ENCODE assay signal across 26 cellular contexts in genomic region chr11:1428762-1429316, GRCh38. TPM values are rescaled to one million over a fixed set of nuclear protein-coding genes. Genes with fewer than 3 reads are reported as not detected.
DNase-seq lines count a peak whose midpoint lies in the region; ATAC-seq, FAIRE-seq and TF ChIP-seq lines count a peak whose summit lies in the region.
"Had no signal": no experiment of that assay in that cellular context is flagged by ENCODE, and none has a peak within 500 bp of the region (broad histone marks: within the 10 kb centered on the region; RNA-seq: fewer than 3 reads in every experiment).

No MANE protein-coding gene starts in this region.

- no peaks in the 10 kb centered on the region for H3K36me3 Mint-ChIP-seq in stimulated activated memory B cell treated with anti-CD40 and anti-IgM and Interleukin-4, amounts not matched to agents 10 μg/mL and 1 μg/mL and 100 μg/mL, for 72 hours
- H3K36me3 Mint-ChIP-seq: CD8-positive, alpha-beta memory T cell had no signal

- H3K4me1 Mint-ChIP-seq in stimulated activated memory B cell treated with anti-CD40 and anti-IgM and Interleukin-4, amounts not matched to agents 10 μg/mL and 1 μg/mL and 100 μg/mL, for 72 hours: no peaks in the 10 kb centered on the region
- H3K4me1 Mint-ChIP-seq: CD8-positive, alpha-beta memory T cell had no signal

- H3K4me3 ChIP-seq in bronchial epithelial cell (ENCODE audit: low read depth, low read length) (no peak overlapping the region), mucosa of descending colon (no peak overlapping the region)
- H3K4me3 ChIP-seq: Peyer's patch, SJCRH30 had no signal

- no peak overlapping the region for H3K27ac Mint-ChIP-seq in stimulated activated memory B cell treated with anti-CD40 and anti-IgM and Interleukin-4, amounts not matched to agents 10 μg/mL and 1 μg/mL and 100 μg/mL, for 72 hours
- H3K27ac Mint-ChIP-seq: HFFc6 had no signal

- DNase-seq in HTR-8/SVneo (ENCODE audit: insufficient read length, low spot score) (no peak), bronchial epithelial cell (ENCODE audit: low read depth) (no peak), mucosa of descending colon (no peak), GM03348 (ENCODE audit: low spot score) (no peak)
- DNase-seq: Calu3; CD8-positive, alpha-beta memory T cell; H7; HFFc6; IMR-90; Karpas-422; MV-4-11; NCI-H1105 treated with DMSO at 0.1 percent for 48 hours; NCI-H2081 treated with DMSO at 0.1 percent for 48 hours; NCI-H2171 treated with DMSO at 0.1 percent for 48 hours; NCI-H524 treated with DMSO at 0.1 percent for 48 hours; NCI-H82; Peyer's patch; SJCRH30 had no signal

- H3K9me3 ChIP-seq in mucosa of descending colon: no peaks in the 10 kb centered on the region
- H3K9me3 ChIP-seq: Peyer's patch, SJCRH30 had no signal

- H3K4me1 ChIP-seq in mucosa of descending colon (ENCODE audit: low read depth): peaks cover under 1% of the 10 kb centered on the region
- H3K4me1 ChIP-seq: Peyer's patch, SJCRH30 had no signal

- TF ChIP-seq CTCF in bronchial epithelial cell (IDR thresholded peaks at IDR 0.05; ENCODE audit: insufficient read depth, low read length, severe bottlenecking) (no peak), mucosa of descending colon (IDR thresholded peaks at IDR 0.05) (no peak)

- H3K9me3 Mint-ChIP-seq in stimulated activated memory B cell treated with anti-CD40 and anti-IgM and Interleukin-4, amounts not matched to agents 10 μg/mL and 1 μg/mL and 100 μg/mL, for 72 hours: no peaks in the 10 kb centered on the region
- H3K9me3 Mint-ChIP-seq: CD8-positive, alpha-beta memory T cell had no signal

- intact Hi-C loops in mucosa of descending colon (cut with DNase I, micrococcal nuclease): no loop called here

- peaks cover 14% of the 10 kb centered on the region for H3K27me3 Mint-ChIP-seq in stimulated activated memory B cell treated with anti-CD40 and anti-IgM and Interleukin-4, amounts not matched to agents 10 μg/mL and 1 μg/mL and 100 μg/mL, for 72 hours
- H3K27me3 Mint-ChIP-seq: CD8-positive, alpha-beta memory T cell had no signal

- no peaks in the 10 kb centered on the region for H3K27me3 ChIP-seq in bronchial epithelial cell (ENCODE audit: control insufficient read depth, insufficient read depth, low read length)
- H3K27me3 ChIP-seq: Peyer's patch, SJCRH30 had no signal

- FAIRE-seq in HTR-8/SVneo (lab: Jason Lieb, UNC) (peak; percentile 57), bronchial epithelial cell (lab: Jason Lieb, UNC) (peak; percentile 98)
- FAIRE-seq: A204.1, G401.6, GM18507, GM19239 had no signal

- H3K36me3 ChIP-seq in bronchial epithelial cell (ENCODE audit: control insufficient read depth, insufficient read depth, low read length) (no peaks in the 10 kb centered on the region), mucosa of descending colon (ENCODE audit: low read depth) (no peaks in the 10 kb centered on the region)
- H3K36me3 ChIP-seq: Peyer's patch, SJCRH30 had no signal

- ATAC-seq in mucosa of descending colon (peak; percentile 11), HG02870 (IDR thresholded peaks at IDR 0.05; ENCODE audit: unreplicated experiment) (no peak), GM19351 (IDR thresholded peaks at IDR 0.05; ENCODE audit: unreplicated experiment) (no peak)
- peak; percentile 21 for ATAC-seq in stimulated activated memory B cell treated with anti-CD40 and anti-IgM and Interleukin-4, amounts not matched to agents 10 μg/mL and 1 μg/mL and 100 μg/mL, for 72 hours

- H3K4me3 Mint-ChIP-seq in stimulated activated memory B cell treated with anti-CD40 and anti-IgM and Interleukin-4, amounts not matched to agents 10 μg/mL and 1 μg/mL and 100 μg/mL, for 72 hours: no peak overlapping the region
- H3K4me3 Mint-ChIP-seq: CD8-positive, alpha-beta memory T cell; HFFc6 had no signal

RNA-seq across cellular contexts. Expression of gene BRSK2, which starts 39.1 kb away (rescaled TPM):
- total RNA-seq in bronchial epithelial cell: 0.38 TPM in 1 of 2 replicates, not detected in the other
- total RNA-seq in mucosa of descending colon: 1 to 10 TPM in 1 of 3 donors, under 1 TPM in 2; 0.58 to 4.3 (median 0.60) TPM
- total RNA-seq: M059J, SJCRH30 had no signal

RNA-seq across cellular contexts. Expression of gene MOB2, which starts 57.7 kb away (rescaled TPM):
- 38.2 and 41.1 TPM in 2 replicates for total RNA-seq in bronchial epithelial cell
- 100 to 1,000 TPM in 1 of 3 donors, 10 to 100 TPM in 2; 54.9 to 108 (median 61.5) TPM for total RNA-seq in mucosa of descending colon

Comparison
In these comparisons a context has a peak if more than half of its experiments do, and no peak if none do; other contexts are left out.
1. ATAC-seq: peak in mucosa of descending colon (single experiment) and stimulated activated memory B cell treated with anti-CD40 and anti-IgM and Interleukin-4, amounts not matched to agents 10 μg/mL and 1 μg/mL and 100 μg/mL, for 72 hours (single experiment); none in HG02870 (single experiment) and GM19351 (single experiment).